Comparison of ENCODE assay signal across 14 cellular contexts in the genomic region with DNA sequence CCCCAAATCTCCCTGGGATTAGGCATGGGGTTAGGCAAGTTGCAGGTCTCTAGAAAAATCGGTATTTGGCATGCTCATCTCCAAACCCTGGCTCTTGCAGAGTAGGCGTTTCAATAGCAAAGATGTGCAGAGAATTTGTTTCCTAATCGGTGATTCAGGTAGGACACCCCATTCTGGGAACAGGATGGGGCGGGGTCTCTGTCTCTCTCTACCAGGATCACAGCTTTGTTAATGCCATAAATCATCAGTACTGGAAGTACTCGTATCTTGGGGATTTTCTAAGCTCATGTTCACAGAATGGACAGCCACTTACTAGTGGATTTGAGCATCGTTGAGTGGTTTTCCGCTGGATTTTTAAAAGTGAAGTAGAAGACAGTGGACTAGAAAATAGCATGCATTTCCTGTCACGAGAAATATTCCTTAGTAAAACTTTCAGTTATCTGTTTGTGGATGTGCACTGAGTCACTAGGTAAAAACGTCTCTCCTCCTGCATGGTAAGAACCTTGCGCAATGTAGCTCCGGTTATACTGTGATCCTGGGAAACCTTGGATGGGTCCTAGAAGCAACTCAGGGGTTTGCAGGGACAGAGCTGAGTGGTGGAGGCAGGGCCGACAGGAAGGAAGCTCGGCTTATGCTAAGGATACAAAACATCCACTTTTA. TPM values are rescaled to one million over a fixed set of nuclear protein-coding genes. Genes with fewer than 3 reads are reported as not detected.
DNase-seq lines count a peak whose midpoint lies in the region; ATAC-seq, FAIRE-seq and TF ChIP-seq lines count a peak whose summit lies in the region.
"Had no signal": no experiment of that assay in that cellular context is flagged by ENCODE, and none has a peak within 500 bp of the region (broad histone marks: within the 10 kb centered on the region; RNA-seq: fewer than 3 reads in every experiment).

No MANE protein-coding gene starts in this region.

- no peaks in the 10 kb centered on the region for H3K36me3 ChIP-seq in cardiac muscle cell
- no peaks in the 10 kb centered on the region for H3K36me3 ChIP-seq in astrocyte (ENCODE audit: insufficient read depth, low read length)
- peaks cover 1% of the 10 kb centered on the region for H3K36me3 ChIP-seq in kidney epithelial cell (ENCODE audit: control insufficient read depth, insufficient read depth, low read length)
- no peaks in the 10 kb centered on the region for H3K36me3 ChIP-seq in upper lobe of right lung
- no peaks in the 10 kb centered on the region for H3K36me3 ChIP-seq in suprapubic skin

- H3K9me3 Mint-ChIP-seq in astrocyte (ENCODE audit: unreplicated experiment) = no peaks in the 10 kb centered on the region
- H3K9me3 Mint-ChIP-seq: T-helper 1 cell treated with Interleukin-12 subunit alpha and Interleukin-12 subunit beta and Interleukin-4 antibody, amounts not matched to agents 30 μg/mL and 1 μg/mL, for 36 hours had no signal

- H3K79me2 ChIP-seq in astrocyte (ENCODE audit: insufficient read depth, low read length) = no peaks in the 10 kb centered on the region

- peak overlapping the region; percentile 82 for H3K27ac Mint-ChIP-seq in astrocyte (ENCODE audit: unreplicated experiment)
- H3K27ac Mint-ChIP-seq: T-helper 1 cell treated with Interleukin-12 subunit alpha and Interleukin-12 subunit beta and Interleukin-4 antibody, amounts not matched to agents 30 μg/mL and 1 μg/mL, for 36 hours had no signal

- no peak overlapping the region for H3K4me3 ChIP-seq in cardiac muscle cell
- H3K4me3 ChIP-seq in astrocyte (ENCODE audit: insufficient read depth, low read depth, low read length) = no peak overlapping the region
- H3K4me3 ChIP-seq in kidney epithelial cell (ENCODE audit: low read depth, low read length) = no peak overlapping the region
- no peak overlapping the region for H3K4me3 ChIP-seq in upper lobe of right lung
- H3K4me3 ChIP-seq in suprapubic skin = no peak overlapping the region

- H3K27me3 ChIP-seq in cardiac muscle cell = no peaks in the 10 kb centered on the region
- H3K27me3 ChIP-seq in astrocyte (ENCODE audit: insufficient read depth, low read length) = peaks cover 2% of the 10 kb centered on the region
- no peaks in the 10 kb centered on the region for H3K27me3 ChIP-seq in kidney epithelial cell (ENCODE audit: control insufficient read depth, insufficient read depth, low read length)
- H3K27me3 ChIP-seq in upper lobe of right lung = no peaks in the 10 kb centered on the region
- no peaks in the 10 kb centered on the region for H3K27me3 ChIP-seq in suprapubic skin

- H3K4me3 Mint-ChIP-seq in astrocyte (ENCODE audit: unreplicated experiment) = no peak overlapping the region
- H3K4me3 Mint-ChIP-seq: T-helper 1 cell treated with Interleukin-12 subunit alpha and Interleukin-12 subunit beta and Interleukin-4 antibody, amounts not matched to agents 30 μg/mL and 1 μg/mL, for 36 hours had no signal

- no peaks in the 10 kb centered on the region for H3K9me3 ChIP-seq in cardiac muscle cell (ENCODE audit: low read depth)
- no peaks in the 10 kb centered on the region for H3K9me3 ChIP-seq in astrocyte (ENCODE audit: insufficient read depth, low read depth, low read length)
- no peaks in the 10 kb centered on the region for H3K9me3 ChIP-seq in upper lobe of right lung
- no peaks in the 10 kb centered on the region for H3K9me3 ChIP-seq in suprapubic skin

- intact Hi-C loops in Right ventricle myocardium superior (cut with DNase I) = loop anchor here (10.0 kb wide), 1 partner anchor 146 kb away; no protein-coding TSS in a partner anchor
- intact Hi-C loops in upper lobe of right lung (cut with DNase I) = loop anchor here (10.0 kb wide), 1 partner anchor 116 kb away; no protein-coding TSS in a partner anchor

- no peak overlapping the region for H2AFZ ChIP-seq in astrocyte (ENCODE audit: low read depth, low read length)

- peak in 1 of 2 donors; percentile 87 for DNase-seq in cardiac muscle cell (ENCODE audit: low read depth in 1 of 2, low spot score in 1 of 2)
- no peak for DNase-seq in Right ventricle myocardium superior
- DNase-seq in astrocyte (ENCODE audit: low read depth) = peak; percentile 85
- DNase-seq in kidney epithelial cell (ENCODE audit: low read depth) = peak; percentile 69
- no peak for DNase-seq in upper lobe of right lung
- no peak for DNase-seq in suprapubic skin (ENCODE audit: low spot score in 2 of 2)
- DNase-seq: cerebellar nuclear complex; NCI-H446 treated with DMSO at 0.1 percent for 48 hours; stimulated activated CD4-positive, alpha-beta T cell treated with anti-CD3 and anti-CD28 coated beads, Interleukin-1b, Interleukin-23, amount 100 ng/mL, for 48 hours; substantia nigra had no signal

- TF ChIP-seq POLR2A in suprapubic skin (IDR thresholded peaks at IDR 0.05) = no peak

- H3K4me1 ChIP-seq in cardiac muscle cell (ENCODE audit: low read depth) = peaks cover 10% of the 10 kb centered on the region
- peaks cover 6% of the 10 kb centered on the region for H3K4me1 ChIP-seq in astrocyte (ENCODE audit: insufficient read depth, low read length)
- peaks cover 23% of the 10 kb centered on the region for H3K4me1 ChIP-seq in upper lobe of right lung
- peaks cover 20% of the 10 kb centered on the region for H3K4me1 ChIP-seq in suprapubic skin

- H3K4me1 Mint-ChIP-seq in astrocyte (ENCODE audit: low read depth, unreplicated experiment) = peaks cover 20% of the 10 kb centered on the region

- H3K27ac ChIP-seq in cardiac muscle cell = peak overlapping the region; percentile 27
- H3K27ac ChIP-seq in astrocyte (ENCODE audit: low read depth, low read length) = no peak overlapping the region
- H3K27ac ChIP-seq in upper lobe of right lung = peak overlapping the region; percentile 51
- H3K27ac ChIP-seq in suprapubic skin = no peak overlapping the region

- H3K4me2 ChIP-seq in astrocyte (ENCODE audit: low read length) = peak overlapping the region; percentile 21

- TF ChIP-seq CTCF in cardiac muscle cell (IDR thresholded peaks at IDR 0.05; ENCODE audit: low read depth, low read length) = no peak
- TF ChIP-seq CTCF in astrocyte (IDR thresholded peaks at IDR 0.05; ENCODE audit: insufficient read depth, low read depth, low read length) = no peak
- no peak for TF ChIP-seq CTCF in kidney epithelial cell (IDR thresholded peaks at IDR 0.05; ENCODE audit: insufficient read depth, low read length, poor library complexity, severe bottlenecking)
- no peak for TF ChIP-seq CTCF in upper lobe of right lung (IDR thresholded peaks at IDR 0.05)
- TF ChIP-seq CTCF in suprapubic skin (IDR thresholded peaks at IDR 0.05) = no peak

- H3K27me3 Mint-ChIP-seq in astrocyte (ENCODE audit: low read depth, unreplicated experiment) = peaks cover 8% of the 10 kb centered on the region

- no peak overlapping the region for H3K9ac ChIP-seq in astrocyte (ENCODE audit: low read length)

- TF ChIP-seq EP300 in suprapubic skin (IDR thresholded peaks at IDR 0.05) = no peak

- peaks cover 6% of the 10 kb centered on the region for H3K36me3 Mint-ChIP-seq in astrocyte (ENCODE audit: low read depth, unreplicated experiment)

- WGBS in suprapubic skin = 75% methylated on average over 13 of the region's 13 CpGs

- FAIRE-seq in astrocyte (lab: Jason Lieb, UNC) = peak; percentile 49
- FAIRE-seq: A204.1 had no signal

- ATAC-seq in Right ventricle myocardium superior (ENCODE audit: poor library complexity) = no peak
- no peak for ATAC-seq in upper lobe of right lung
- ATAC-seq in GM21526 (IDR thresholded peaks at IDR 0.05; ENCODE audit: low FRiP score, unreplicated experiment) = no peak
- ATAC-seq in HG03442 (IDR thresholded peaks at IDR 0.05; ENCODE audit: unreplicated experiment) = no peak

- peaks cover 11% of the 10 kb centered on the region for H4K20me1 ChIP-seq in astrocyte (ENCODE audit: insufficient read depth, low read length)

RNA-seq across cellular contexts. Expression of a gene that starts 5.1 kb away (rescaled TPM):
- total RNA-seq in cardiac muscle cell (32.7 and 40.9 TPM in 2 replicates), Right ventricle myocardium superior (3.4 TPM), astrocyte (6.9 TPM in 2 replicates), kidney epithelial cell (71.7 and 82.3 TPM in 2 replicates), upper lobe of right lung (14.7 TPM), suprapubic skin (10 to 100 TPM in 2 of 4 donors, 1 to 10 TPM in 2; 6.4 to 12.2 (median 10.6) TPM)
- 21.3 and 23.8 TPM in 2 replicates for polyA plus RNA-seq in cardiac muscle cell

Comparison
In these comparisons a context has a peak if more than half of its experiments do, and no peak if none do; other contexts are left out.
1. DNase-seq: peak in astrocyte (single experiment) and kidney epithelial cell (single experiment); none in Right ventricle myocardium superior (single experiment), upper lobe of right lung (single experiment) and suprapubic skin (0 of 2).
2. H3K27ac ChIP-seq: peak in cardiac muscle cell (single experiment) and upper lobe of right lung (single experiment); none in astrocyte (single experiment) and suprapubic skin (single experiment).